8 cellular contexts compared by ENCODE assay signal in genomic region chr10:30359373-30360206, GRCh38. TPM values are rescaled to one million over a fixed set of nuclear protein-coding genes. Genes with fewer than 3 reads are reported as not detected.
DNase-seq lines count a peak whose midpoint lies in the region; ATAC-seq lines count a peak whose summit lies in the region.

No MANE protein-coding gene starts in this region.

- DNase-seq in DMS 273 (lab: John Stamatoyannopoulos, UW; ENCODE audit: unreplicated experiment), result peak; percentile 66
- DNase-seq in DMS 273 treated with DMSO at 0.1 percent for 48 hours (lab: John Stamatoyannopoulos, UW), result no peak
- peak; percentile 32 to 84 for DNase-seq in HAP-1 (ENCODE audit: low spot score in 2 of 2)
- DNase-seq in NAMALWA (ENCODE audit: low spot score), result peak; percentile 81
- peak; percentile 23 for DNase-seq in activated CD4-positive, CD25-positive, alpha-beta regulatory T cell treated with anti-CD3 and anti-CD28 coated beads, Interleukin-2, amount 50 U/mL, for 16 hours (ENCODE audit: low read depth, low spot score)
- DNase-seq in cerebellar cortex (ENCODE audit: low spot score), result peak; percentile 57
- no peak for DNase-seq in left lobe of liver (ENCODE audit: low spot score)
- DNase-seq in stimulated activated CD4-positive, alpha-beta T cell treated with anti-CD3 and anti-CD28 coated beads, TNF-alpha, amount 100 ng/mL, for 48 hours (ENCODE audit: low read depth in 3 of 3), result peak; percentile 32 to 55 (median 40)

- peak; percentile 91 for ATAC-seq in left lobe of liver

- H3K27me3 ChIP-seq in HAP-1 (ENCODE audit: low read depth), result no peaks in the 10 kb centered on the region

- H3K4me3 ChIP-seq in HAP-1, result no peak overlapping the region

- no peaks in the 10 kb centered on the region for H3K36me3 ChIP-seq in HAP-1 (replicated peaks)

- peaks cover 4% of the 10 kb centered on the region for H3K4me1 ChIP-seq in HAP-1

- in situ Hi-C loops in HAP-1 (cut with MboI; ENCODE audit: low sequenced_read_pairs), result no loop called here

- no peaks in the 10 kb centered on the region for H3K9me3 ChIP-seq in HAP-1

RNA-seq across cellular contexts. Expression of gene MTPAP, which starts 10.5 kb away (rescaled TPM):
- 9.7 TPM for total RNA-seq in left lobe of liver

Comparison
In these comparisons a context has a peak if more than half of its experiments do, and no peak if none do; other contexts are left out.
1. DNase-seq: peak in DMS 273 (single experiment), HAP-1 (2 of 2), NAMALWA (single experiment), activated CD4-positive, CD25-positive, alpha-beta regulatory T cell treated with anti-CD3 and anti-CD28 coated beads, Interleukin-2, amount 50 U/mL, for 16 hours (single experiment), cerebellar cortex (single experiment) and stimulated activated CD4-positive, alpha-beta T cell treated with anti-CD3 and anti-CD28 coated beads, TNF-alpha, amount 100 ng/mL, for 48 hours (3 of 3); none in DMS 273 treated with DMSO at 0.1 percent for 48 hours (single experiment) and left lobe of liver (single experiment).